Comparison of ENCODE assay signal across 1 cellular context in the genomic region with DNA sequence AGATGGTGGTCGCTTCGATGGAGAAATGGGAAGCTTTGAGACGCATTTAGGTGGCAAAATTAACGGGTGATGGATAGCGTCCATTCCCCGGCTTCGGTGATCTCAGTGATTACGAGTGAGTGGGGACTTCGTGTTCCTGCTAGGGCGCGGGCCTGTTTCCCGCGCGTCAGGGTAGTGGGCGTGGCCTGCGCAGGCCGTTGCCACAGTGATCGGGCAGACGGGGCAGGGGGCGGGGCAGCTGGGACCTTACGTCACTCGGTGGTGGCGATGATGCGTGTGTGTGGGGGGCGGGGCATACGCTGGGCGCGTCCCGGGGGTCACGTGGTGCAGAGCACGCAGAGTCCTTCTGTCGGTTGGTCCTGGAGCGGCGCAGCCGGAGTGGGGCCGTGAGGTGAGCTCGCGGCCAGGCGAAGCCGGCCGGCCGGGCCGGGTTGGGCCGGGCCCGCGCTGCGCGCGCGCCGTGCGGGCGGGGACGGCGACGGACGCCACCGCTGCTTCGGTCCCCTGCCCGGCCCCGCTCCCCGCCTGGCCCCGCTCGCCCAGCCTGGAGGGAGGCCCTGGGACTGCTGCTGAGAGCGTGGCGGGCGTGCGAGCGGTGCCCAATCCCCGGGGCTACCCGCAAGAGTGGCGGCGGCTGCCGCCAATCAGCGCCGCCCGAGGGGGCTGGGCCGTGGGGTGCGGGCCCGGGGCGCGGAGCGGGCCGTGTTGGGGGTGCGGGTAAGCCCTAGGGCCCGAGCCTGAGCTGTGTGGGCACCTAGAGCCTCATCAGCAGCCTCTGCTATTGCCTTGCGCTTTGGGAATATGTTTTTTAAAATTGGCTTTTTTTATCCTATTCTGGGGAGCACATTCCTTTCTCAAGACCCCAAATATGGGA.
TF ChIP-seq lines count a peak whose summit lies in the region.

A gene (plus strand): TSS at position 327 of the 874 bp plus-strand sequence. CDS start 29,508 bp downstream, outside the sequence.

TF ChIP-seq in K562, 482 proteins besides CTCF, POLR2A, EP300 and RAD21 (continued from another document and continues in another):
- TF ChIP-seq, protein P1, sequence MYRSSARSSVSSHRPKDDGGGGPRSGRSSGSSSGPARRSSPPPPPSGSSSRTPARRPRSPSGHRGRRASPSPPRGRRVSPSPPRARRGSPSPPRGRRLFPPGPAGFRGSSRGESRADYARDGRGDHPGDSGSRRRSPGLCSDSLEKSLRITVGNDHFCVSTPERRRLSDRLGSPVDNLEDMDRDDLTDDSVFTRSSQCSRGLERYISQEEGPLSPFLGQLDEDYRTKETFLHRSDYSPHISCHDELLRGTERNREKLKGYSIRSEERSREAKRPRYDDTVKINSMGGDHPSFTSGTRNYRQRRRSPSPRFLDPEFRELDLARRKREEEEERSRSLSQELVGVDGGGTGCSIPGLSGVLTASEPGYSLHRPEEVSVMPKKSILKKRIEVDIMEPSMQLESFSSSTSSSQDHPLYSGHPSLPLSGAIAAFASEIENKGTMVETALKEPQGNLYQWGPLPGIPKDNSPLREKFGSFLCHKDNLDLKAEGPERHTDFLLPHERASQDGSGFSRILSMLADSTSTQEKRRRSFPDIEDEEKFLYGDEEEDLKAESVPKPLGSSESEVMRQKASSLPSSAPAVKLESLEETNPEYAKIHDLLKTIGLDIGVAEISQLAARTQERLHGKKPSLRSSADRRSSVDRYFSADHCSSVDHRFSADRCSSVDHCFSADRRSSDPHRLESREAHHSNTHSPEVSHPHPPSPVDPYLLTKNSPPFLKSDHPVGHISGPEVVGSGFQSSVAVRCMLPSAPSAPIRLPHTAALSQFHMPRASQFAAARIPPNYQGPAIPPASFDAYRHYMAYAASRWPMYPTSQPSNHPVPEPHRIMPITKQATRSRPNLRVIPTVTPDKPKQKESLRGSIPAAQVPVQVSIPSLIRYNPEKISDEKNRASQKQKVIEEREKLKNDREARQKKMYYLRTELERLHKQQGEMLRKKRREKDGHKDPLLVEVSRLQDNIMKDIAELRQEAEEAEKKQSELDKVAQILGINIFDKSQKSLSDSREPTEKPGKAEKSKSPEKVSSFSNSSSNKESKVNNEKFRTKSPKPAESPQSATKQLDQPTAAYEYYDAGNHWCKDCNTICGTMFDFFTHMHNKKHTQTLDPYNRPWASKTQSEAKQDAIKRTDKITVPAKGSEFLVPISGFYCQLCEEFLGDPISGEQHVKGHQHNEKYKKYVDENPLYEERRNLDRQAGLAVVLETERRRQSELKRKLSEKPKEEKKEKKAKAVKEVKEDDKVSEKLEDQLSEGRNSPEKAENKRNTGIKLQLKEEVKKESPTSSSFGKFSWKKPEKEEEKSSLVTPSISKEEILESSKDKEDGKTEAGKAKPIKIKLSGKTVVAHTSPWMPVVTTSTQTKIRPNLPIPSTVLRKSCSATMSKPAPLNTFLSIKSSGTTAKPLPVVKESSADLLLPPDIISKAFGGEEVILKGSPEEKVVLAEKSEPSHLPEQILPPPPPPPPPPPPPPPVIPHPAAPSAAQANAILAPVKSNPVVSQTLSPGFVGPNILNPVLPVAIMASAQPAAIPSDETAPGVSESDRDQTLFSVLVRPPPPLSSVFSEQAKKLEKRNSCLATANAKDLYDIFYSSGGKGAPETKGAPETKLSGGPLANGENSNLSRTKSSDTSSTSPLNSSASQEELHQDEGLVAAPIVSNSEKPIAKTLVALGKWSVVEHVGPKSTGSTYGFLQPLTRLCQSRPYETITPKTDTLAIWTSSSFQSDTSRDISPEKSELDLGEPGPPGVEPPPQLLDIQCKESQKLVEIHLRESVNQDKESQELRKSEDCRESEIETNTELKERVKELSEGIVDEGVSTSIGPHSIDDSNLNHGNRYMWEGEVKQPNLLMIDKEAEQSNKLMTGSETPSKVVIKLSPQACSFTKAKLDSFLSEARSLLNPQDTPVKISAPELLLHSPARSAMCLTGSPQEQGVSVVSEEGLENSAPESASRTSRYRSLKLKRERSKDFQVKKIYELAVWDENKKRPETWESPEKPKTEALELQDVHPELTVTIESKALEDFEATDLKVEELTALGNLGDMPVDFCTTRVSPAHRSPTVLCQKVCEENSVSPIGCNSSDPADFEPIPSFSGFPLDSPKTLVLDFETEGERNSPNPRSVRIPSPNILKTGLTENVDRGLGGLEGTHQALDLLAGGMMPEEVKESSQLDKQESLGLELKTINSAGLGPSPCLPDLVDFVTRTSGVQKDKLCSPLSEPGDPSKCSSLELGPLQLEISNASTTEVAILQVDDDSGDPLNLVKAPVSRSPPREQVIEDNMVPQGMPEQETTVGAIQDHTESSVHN (IDR thresholded peaks at IDR 0.05; ENCODE audit: borderline replicate concordance in 1 of 2, low read depth in 1 of 2), result no peak
- TF ChIP-seq, protein P2, sequence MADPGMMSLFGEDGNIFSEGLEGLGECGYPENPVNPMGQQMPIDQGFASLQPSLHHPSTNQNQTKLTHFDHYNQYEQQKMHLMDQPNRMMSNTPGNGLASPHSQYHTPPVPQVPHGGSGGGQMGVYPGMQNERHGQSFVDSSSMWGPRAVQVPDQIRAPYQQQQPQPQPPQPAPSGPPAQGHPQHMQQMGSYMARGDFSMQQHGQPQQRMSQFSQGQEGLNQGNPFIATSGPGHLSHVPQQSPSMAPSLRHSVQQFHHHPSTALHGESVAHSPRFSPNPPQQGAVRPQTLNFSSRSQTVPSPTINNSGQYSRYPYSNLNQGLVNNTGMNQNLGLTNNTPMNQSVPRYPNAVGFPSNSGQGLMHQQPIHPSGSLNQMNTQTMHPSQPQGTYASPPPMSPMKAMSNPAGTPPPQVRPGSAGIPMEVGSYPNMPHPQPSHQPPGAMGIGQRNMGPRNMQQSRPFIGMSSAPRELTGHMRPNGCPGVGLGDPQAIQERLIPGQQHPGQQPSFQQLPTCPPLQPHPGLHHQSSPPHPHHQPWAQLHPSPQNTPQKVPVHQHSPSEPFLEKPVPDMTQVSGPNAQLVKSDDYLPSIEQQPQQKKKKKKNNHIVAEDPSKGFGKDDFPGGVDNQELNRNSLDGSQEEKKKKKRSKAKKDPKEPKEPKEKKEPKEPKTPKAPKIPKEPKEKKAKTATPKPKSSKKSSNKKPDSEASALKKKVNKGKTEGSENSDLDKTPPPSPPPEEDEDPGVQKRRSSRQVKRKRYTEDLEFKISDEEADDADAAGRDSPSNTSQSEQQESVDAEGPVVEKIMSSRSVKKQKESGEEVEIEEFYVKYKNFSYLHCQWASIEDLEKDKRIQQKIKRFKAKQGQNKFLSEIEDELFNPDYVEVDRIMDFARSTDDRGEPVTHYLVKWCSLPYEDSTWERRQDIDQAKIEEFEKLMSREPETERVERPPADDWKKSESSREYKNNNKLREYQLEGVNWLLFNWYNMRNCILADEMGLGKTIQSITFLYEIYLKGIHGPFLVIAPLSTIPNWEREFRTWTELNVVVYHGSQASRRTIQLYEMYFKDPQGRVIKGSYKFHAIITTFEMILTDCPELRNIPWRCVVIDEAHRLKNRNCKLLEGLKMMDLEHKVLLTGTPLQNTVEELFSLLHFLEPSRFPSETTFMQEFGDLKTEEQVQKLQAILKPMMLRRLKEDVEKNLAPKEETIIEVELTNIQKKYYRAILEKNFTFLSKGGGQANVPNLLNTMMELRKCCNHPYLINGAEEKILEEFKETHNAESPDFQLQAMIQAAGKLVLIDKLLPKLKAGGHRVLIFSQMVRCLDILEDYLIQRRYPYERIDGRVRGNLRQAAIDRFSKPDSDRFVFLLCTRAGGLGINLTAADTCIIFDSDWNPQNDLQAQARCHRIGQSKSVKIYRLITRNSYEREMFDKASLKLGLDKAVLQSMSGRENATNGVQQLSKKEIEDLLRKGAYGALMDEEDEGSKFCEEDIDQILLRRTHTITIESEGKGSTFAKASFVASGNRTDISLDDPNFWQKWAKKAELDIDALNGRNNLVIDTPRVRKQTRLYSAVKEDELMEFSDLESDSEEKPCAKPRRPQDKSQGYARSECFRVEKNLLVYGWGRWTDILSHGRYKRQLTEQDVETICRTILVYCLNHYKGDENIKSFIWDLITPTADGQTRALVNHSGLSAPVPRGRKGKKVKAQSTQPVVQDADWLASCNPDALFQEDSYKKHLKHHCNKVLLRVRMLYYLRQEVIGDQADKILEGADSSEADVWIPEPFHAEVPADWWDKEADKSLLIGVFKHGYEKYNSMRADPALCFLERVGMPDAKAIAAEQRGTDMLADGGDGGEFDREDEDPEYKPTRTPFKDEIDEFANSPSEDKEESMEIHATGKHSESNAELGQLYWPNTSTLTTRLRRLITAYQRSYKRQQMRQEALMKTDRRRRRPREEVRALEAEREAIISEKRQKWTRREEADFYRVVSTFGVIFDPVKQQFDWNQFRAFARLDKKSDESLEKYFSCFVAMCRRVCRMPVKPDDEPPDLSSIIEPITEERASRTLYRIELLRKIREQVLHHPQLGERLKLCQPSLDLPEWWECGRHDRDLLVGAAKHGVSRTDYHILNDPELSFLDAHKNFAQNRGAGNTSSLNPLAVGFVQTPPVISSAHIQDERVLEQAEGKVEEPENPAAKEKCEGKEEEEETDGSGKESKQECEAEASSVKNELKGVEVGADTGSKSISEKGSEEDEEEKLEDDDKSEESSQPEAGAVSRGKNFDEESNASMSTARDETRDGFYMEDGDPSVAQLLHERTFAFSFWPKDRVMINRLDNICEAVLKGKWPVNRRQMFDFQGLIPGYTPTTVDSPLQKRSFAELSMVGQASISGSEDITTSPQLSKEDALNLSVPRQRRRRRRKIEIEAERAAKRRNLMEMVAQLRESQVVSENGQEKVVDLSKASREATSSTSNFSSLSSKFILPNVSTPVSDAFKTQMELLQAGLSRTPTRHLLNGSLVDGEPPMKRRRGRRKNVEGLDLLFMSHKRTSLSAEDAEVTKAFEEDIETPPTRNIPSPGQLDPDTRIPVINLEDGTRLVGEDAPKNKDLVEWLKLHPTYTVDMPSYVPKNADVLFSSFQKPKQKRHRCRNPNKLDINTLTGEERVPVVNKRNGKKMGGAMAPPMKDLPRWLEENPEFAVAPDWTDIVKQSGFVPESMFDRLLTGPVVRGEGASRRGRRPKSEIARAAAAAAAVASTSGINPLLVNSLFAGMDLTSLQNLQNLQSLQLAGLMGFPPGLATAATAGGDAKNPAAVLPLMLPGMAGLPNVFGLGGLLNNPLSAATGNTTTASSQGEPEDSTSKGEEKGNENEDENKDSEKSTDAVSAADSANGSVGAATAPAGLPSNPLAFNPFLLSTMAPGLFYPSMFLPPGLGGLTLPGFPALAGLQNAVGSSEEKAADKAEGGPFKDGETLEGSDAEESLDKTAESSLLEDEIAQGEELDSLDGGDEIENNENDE (IDR thresholded peaks at IDR 0.05; ENCODE audit: low read depth, low read length), result no peak
- TF ChIP-seq ARHGAP35 (IDR thresholded peaks at IDR 0.05; ENCODE audit: partially characterized antibody) (no peak), TAF7 (tag; IDR thresholded peaks at IDR 0.05) (no peak), RBM25 (IDR thresholded peaks at IDR 0.05; ENCODE audit: low read depth, low read length, severe bottlenecking) (peak; percentile 100)
- TF ChIP-seq, protein P3, sequence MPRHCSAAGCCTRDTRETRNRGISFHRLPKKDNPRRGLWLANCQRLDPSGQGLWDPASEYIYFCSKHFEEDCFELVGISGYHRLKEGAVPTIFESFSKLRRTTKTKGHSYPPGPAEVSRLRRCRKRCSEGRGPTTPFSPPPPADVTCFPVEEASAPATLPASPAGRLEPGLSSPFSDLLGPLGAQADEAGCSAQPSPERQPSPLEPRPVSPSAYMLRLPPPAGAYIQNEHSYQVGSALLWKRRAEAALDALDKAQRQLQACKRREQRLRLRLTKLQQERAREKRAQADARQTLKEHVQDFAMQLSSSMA (CRISPR knock-in tag; IDR thresholded peaks at IDR 0.05), result no peak
- TF ChIP-seq, protein P4, sequence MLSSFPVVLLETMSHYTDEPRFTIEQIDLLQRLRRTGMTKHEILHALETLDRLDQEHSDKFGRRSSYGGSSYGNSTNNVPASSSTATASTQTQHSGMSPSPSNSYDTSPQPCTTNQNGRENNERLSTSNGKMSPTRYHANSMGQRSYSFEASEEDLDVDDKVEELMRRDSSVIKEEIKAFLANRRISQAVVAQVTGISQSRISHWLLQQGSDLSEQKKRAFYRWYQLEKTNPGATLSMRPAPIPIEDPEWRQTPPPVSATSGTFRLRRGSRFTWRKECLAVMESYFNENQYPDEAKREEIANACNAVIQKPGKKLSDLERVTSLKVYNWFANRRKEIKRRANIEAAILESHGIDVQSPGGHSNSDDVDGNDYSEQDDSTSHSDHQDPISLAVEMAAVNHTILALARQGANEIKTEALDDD (IDR thresholded peaks at IDR 0.05), result no peak
- TF ChIP-seq, protein P5, sequence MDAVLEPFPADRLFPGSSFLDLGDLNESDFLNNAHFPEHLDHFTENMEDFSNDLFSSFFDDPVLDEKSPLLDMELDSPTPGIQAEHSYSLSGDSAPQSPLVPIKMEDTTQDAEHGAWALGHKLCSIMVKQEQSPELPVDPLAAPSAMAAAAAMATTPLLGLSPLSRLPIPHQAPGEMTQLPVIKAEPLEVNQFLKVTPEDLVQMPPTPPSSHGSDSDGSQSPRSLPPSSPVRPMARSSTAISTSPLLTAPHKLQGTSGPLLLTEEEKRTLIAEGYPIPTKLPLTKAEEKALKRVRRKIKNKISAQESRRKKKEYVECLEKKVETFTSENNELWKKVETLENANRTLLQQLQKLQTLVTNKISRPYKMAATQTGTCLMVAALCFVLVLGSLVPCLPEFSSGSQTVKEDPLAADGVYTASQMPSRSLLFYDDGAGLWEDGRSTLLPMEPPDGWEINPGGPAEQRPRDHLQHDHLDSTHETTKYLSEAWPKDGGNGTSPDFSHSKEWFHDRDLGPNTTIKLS (IDR thresholded peaks at IDR 0.05; ENCODE audit: borderline replicate concordance, low read depth), result 0 out of 2 replicates have a peak, but pooled peaks have one; percentile 28
- TF ChIP-seq, protein P6, sequence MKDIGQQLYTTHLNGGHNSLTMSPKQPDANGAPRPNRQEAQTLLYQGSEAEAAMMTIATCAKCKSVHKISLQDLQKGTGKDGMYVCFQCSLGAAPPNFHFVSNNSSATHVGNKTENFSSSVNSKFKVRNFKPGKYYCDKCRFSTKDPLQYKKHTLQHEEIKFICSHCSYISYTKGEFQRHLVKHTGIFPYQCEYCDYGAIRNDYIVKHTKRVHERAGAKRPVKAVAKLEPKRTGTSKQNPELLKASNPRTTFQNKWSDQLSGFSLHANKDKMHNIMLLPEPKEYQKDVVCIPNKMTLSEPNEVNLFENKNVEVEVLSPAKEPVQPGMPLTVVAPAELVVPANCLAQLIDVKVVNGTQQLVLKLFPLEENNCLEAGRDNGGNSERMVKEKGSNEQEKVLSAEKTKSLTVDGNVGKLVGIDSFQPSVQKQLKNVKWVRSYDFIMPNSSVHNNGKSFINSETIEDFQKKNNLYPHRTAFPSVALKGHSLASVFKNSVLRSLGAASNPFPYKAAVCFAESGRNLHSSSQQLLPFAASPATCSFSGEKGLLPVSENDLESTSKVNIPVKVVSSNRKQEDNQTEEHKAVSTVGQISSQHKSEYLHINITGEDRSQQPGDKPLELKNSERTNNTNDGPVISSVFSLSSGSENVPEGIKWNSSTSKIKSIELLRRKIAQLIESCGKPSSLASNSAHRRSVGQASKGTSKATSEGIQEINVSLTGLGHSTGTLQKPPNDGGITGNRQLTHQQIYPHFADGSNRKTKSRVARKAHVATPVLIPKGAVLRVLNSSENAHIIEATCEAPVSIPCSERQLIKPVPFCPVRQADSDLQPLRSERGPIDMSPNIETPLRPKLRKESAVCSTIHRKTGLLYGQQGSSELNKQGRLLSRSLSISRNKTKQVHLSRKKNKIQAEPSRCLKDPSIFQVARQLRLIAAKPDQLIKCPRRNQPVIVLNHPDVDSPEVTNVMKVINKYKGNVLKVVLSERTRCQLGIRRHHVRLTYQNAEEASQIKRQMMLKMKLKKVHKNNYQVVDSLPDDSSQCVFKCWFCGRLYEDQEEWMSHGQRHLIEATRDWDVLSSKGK (CRISPR knock-in tag; IDR thresholded peaks at IDR 0.05), result no peak
- TF ChIP-seq, protein P7, sequence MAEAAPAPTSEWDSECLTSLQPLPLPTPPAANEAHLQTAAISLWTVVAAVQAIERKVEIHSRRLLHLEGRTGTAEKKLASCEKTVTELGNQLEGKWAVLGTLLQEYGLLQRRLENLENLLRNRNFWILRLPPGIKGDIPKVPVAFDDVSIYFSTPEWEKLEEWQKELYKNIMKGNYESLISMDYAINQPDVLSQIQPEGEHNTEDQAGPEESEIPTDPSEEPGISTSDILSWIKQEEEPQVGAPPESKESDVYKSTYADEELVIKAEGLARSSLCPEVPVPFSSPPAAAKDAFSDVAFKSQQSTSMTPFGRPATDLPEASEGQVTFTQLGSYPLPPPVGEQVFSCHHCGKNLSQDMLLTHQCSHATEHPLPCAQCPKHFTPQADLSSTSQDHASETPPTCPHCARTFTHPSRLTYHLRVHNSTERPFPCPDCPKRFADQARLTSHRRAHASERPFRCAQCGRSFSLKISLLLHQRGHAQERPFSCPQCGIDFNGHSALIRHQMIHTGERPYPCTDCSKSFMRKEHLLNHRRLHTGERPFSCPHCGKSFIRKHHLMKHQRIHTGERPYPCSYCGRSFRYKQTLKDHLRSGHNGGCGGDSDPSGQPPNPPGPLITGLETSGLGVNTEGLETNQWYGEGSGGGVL (CRISPR knock-in tag; IDR thresholded peaks at IDR 0.05), result no peak
